Comparison of ENCODE assay signal across 1 cellular context in genomic region chr7:87876759-87877234, GRCh38.
A peak's percentile ranks its signal among the peaks of the same experiment; 100 is the strongest.
TF ChIP-seq lines count a peak whose summit lies in the region.

No MANE protein-coding gene starts in this region.

TF ChIP-seq in IMR-90, 13 proteins besides CTCF, POLR2A, EP300 and RAD21:
- TF ChIP-seq CHD1 (IDR thresholded peaks at IDR 0.05; ENCODE audit: low read depth, low read length) (0 out of 2 replicates have a peak, but pooled peaks have one; percentile 32), FOS (IDR thresholded peaks at IDR 0.05; ENCODE audit: low read depth, low read length) (no peak), BHLHE40 (IDR thresholded peaks at IDR 0.05; ENCODE audit: low read depth, low read length) (no peak), MAZ (IDR thresholded peaks at IDR 0.05; ENCODE audit: borderline replicate concordance, low read depth, low read length) (no peak), MXI1 (IDR thresholded peaks at IDR 0.05; ENCODE audit: borderline replicate concordance, low read depth, low read length) (0 out of 2 replicates have a peak, but pooled peaks have one; percentile 34), USF2 (IDR thresholded peaks at IDR 0.05; ENCODE audit: low read depth, low read length) (no peak)
